Comparison of ENCODE assay signal across 12 cellular contexts in genomic region chr2:156192468-156192867, GRCh38.
DNase-seq lines count a peak whose midpoint lies in the region; ATAC-seq, FAIRE-seq and TF ChIP-seq lines count a peak whose summit lies in the region.
"Had no signal": no experiment of that assay in that cellular context is flagged by ENCODE, and none has a peak within 500 bp of the region (broad histone marks: within the 10 kb centered on the region; RNA-seq: fewer than 3 reads in every experiment).

No MANE protein-coding gene starts in this region.

- H3K4me1 Mint-ChIP-seq in chondrocyte (ENCODE audit: low read depth) = no peaks in the 10 kb centered on the region

- no peak overlapping the region for H3K4me3 Mint-ChIP-seq in chondrocyte (ENCODE audit: unreplicated experiment)

- H3K9me3 ChIP-seq in A549 = no peaks in the 10 kb centered on the region
- H3K9me3 ChIP-seq: SJSA1 had no signal

- no peaks in the 10 kb centered on the region for H3K36me3 Mint-ChIP-seq in chondrocyte (ENCODE audit: low read depth)

- DNase-seq in A549 (ENCODE audit: low read depth in 1 of 2, low spot score in 1 of 2) = no peak
- no peak for DNase-seq in chondrocyte (ENCODE audit: low spot score)
- DNase-seq in effector CD4-positive, alpha-beta T cell = no peak
- DNase-seq in mesenteric fat pad (ENCODE audit: low spot score) = no peak
- no peak for DNase-seq in AML-193 (lab: John Stamatoyannopoulos, UW)
- DNase-seq: kidney, NCI-H187, retina had no signal

- CTCF ChIA-PET in A549 (lab: Yijun Ruan, JAX) = interaction anchor here (1.6 kb wide), 1 partner anchor 19 kb away, joined by 3 read pairs; no protein-coding TSS in a partner anchor

- ATAC-seq in A549 (no peak), GM18867 (IDR thresholded peaks at IDR 0.05; ENCODE audit: unreplicated experiment) (peak; percentile 53), HG03565 (IDR thresholded peaks at IDR 0.05; ENCODE audit: unreplicated experiment) (peak; percentile 60), HG03378 (IDR thresholded peaks at IDR 0.05; ENCODE audit: unreplicated experiment) (no peak)

- H3K4me3 ChIP-seq in A549 = no peak overlapping the region
- H3K4me3 ChIP-seq: SJSA1 had no signal

- H3K4me1 ChIP-seq in A549 = no peaks in the 10 kb centered on the region
- H3K4me1 ChIP-seq: SJSA1 had no signal

- no peak for FAIRE-seq in A549 (lab: Jason Lieb, UNC)
- FAIRE-seq: kidney had no signal

- no peak overlapping the region for H3K27ac Mint-ChIP-seq in chondrocyte (ENCODE audit: unreplicated experiment)

- H3K9me3 Mint-ChIP-seq in chondrocyte (ENCODE audit: low read depth) = no peaks in the 10 kb centered on the region

- TF ChIP-seq RAD21 in A549 (conservative IDR thresholded peaks at IDR 0.05 in 1 of 2, IDR thresholded peaks at IDR 0.05 in 1 of 2) = peak in 1 of 2 experiments; percentile 35; a peak in 2 of 5 replicates

- TF ChIP-seq CTCF in A549 (IDR thresholded peaks at IDR 0.05) = peak; percentile 20; the same call in 1 of the 3 replicates
- TF ChIP-seq CTCF in chondrocyte (IDR thresholded peaks at IDR 0.05) = peak; percentile 51

- TF ChIP-seq POLR2A in A549 (IDR thresholded peaks at IDR 0.05; ENCODE audit: low read length) = no peak

- H3K4me2 ChIP-seq in A549 = no peak overlapping the region

- no peak for TF ChIP-seq EP300 in A549 (IDR thresholded peaks at IDR 0.05)

- POLR2A ChIA-PET in A549 (lab: Yijun Ruan, JAX) = no interaction called here

- no peaks in the 10 kb centered on the region for H3K27me3 Mint-ChIP-seq in chondrocyte (ENCODE audit: low read depth)

- no peak overlapping the region for H3K27ac ChIP-seq in A549
- H3K27ac ChIP-seq: SJSA1 had no signal

TF ChIP-seq in A549, 52 proteins besides CTCF, POLR2A, EP300 and RAD21:
- 0 out of 3 replicates have a peak, but pooled peaks have one; percentile 14 for TF ChIP-seq SMC3 (IDR thresholded peaks at IDR 0.05)
- no peak for TF ChIP-seq HEYL (CRISPR knock-in tag; IDR thresholded peaks at IDR 0.05)

Comparison
In these comparisons a context has a peak if more than half of its experiments do, and no peak if none do; other contexts are left out.
1. ATAC-seq: peak in GM18867 (single experiment) and HG03565 (single experiment); none in A549 (0 of 2) and HG03378 (single experiment).